ENCODE assay signal across 1 cellular context in the genomic region with DNA sequence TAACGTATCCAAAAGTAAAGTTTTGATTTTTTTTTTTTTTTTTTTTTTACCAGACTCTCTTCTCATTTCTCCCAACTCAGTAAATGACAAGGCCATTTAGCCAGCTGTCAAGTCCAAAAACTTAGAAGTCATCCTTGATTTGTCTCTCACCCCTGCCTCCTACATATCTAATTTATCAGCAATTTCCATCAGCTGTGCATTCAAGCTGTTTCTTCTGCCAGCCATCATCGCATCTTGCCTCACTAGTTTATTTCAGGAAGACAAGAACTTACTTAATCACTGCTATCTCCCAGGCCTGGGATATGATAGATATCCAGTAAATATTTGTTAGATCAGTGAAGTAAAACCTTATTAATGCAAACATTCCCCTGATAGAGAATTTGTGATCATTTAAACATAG.
A peak's percentile ranks its signal among the peaks of the same experiment; 100 is the strongest.
TF ChIP-seq lines count a peak whose summit lies in the region.

No MANE protein-coding gene starts in this region.

TF ChIP-seq in K562, 482 proteins besides CTCF, POLR2A, EP300 and RAD21 (continued from another document and continues in another):
- TF ChIP-seq, protein P1, sequence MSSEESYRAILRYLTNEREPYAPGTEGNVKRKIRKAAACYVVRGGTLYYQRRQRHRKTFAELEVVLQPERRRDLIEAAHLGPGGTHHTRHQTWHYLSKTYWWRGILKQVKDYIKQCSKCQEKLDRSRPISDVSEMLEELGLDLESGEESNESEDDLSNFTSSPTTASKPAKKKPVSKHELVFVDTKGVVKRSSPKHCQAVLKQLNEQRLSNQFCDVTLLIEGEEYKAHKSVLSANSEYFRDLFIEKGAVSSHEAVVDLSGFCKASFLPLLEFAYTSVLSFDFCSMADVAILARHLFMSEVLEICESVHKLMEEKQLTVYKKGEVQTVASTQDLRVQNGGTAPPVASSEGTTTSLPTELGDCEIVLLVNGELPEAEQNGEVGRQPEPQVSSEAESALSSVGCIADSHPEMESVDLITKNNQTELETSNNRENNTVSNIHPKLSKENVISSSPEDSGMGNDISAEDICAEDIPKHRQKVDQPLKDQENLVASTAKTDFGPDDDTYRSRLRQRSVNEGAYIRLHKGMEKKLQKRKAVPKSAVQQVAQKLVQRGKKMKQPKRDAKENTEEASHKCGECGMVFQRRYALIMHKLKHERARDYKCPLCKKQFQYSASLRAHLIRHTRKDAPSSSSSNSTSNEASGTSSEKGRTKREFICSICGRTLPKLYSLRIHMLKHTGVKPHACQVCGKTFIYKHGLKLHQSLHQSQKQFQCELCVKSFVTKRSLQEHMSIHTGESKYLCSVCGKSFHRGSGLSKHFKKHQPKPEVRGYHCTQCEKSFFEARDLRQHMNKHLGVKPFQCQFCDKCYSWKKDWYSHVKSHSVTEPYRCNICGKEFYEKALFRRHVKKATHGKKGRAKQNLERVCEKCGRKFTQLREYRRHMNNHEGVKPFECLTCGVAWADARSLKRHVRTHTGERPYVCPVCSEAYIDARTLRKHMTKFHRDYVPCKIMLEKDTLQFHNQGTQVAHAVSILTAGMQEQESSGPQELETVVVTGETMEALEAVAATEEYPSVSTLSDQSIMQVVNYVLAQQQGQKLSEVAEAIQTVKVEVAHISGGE (CRISPR knock-in tag; IDR thresholded peaks at IDR 0.05), result no peak
- TF ChIP-seq SMARCA4 (IDR thresholded peaks at IDR 0.05) (no peak), ZEB2 (IDR thresholded peaks at IDR 0.05) (no peak), L3MBTL2 (IDR thresholded peaks at IDR 0.05) (no peak), NFXL1 (CRISPR knock-in tag; IDR thresholded peaks at IDR 0.05) (no peak), NFE2 (IDR thresholded peaks at IDR 0.05; ENCODE audit: low read depth) (peak; percentile 55; the same call in 1 of the 2 replicates), FOXP1 (CRISPR knock-in tag; IDR thresholded peaks at IDR 0.05) (no peak), HNRNPUL1 (IDR thresholded peaks at IDR 0.05; ENCODE audit: low read length) (no peak), TAL1 (IDR thresholded peaks at IDR 0.05) (peak; percentile 23; the same call in 1 of the 2 replicates), HNRNPL (IDR thresholded peaks at IDR 0.05; ENCODE audit: low read depth, low read length) (no peak), ARID2 (IDR thresholded peaks at IDR 0.05) (no peak), LCOR (CRISPR knock-in tag; IDR thresholded peaks at IDR 0.05) (no peak), NCOA4 (IDR thresholded peaks at IDR 0.05; ENCODE audit: partially characterized antibody) (no peak), ZNF121 (CRISPR knock-in tag; conservative IDR thresholded peaks at IDR 0.05) (no peak), SMARCA5 (IDR thresholded peaks at IDR 0.05) (no peak), NR2C1 (IDR thresholded peaks at IDR 0.05) (no peak), NR2C1 (tag; IDR thresholded peaks at IDR 0.05) (no peak), POLR2B (IDR thresholded peaks at IDR 0.05; ENCODE audit: low read depth, partially characterized antibody) (no peak), SMARCB1 (IDR thresholded peaks at IDR 0.05; ENCODE audit: insufficient read length, low read depth) (no peak), NCOA6 (IDR thresholded peaks at IDR 0.05) (no peak), SPI1 (IDR thresholded peaks at IDR 0.05; ENCODE audit: borderline replicate concordance, low read depth, low read length) (no peak), C11orf30 (IDR thresholded peaks at IDR 0.05; ENCODE audit: low read depth) (peak; percentile 38), ELF4 (CRISPR knock-in tag; IDR thresholded peaks at IDR 0.05) (no peak), ZNF324 (CRISPR knock-in tag; IDR thresholded peaks at IDR 0.05) (no peak), ASH1L (IDR thresholded peaks at IDR 0.05; ENCODE audit: borderline replicate concordance, low read depth, partially characterized antibody) (no peak), ZNF239 (CRISPR knock-in tag; IDR thresholded peaks at IDR 0.05) (no peak), NR1H2 (CRISPR knock-in tag; IDR thresholded peaks at IDR 0.05) (no peak), MED1 (CRISPR knock-in tag; IDR thresholded peaks at IDR 0.05; ENCODE audit: borderline replicate concordance) (no peak), YBX1 (IDR thresholded peaks at IDR 0.05) (no peak)
- TF ChIP-seq, protein P2, sequence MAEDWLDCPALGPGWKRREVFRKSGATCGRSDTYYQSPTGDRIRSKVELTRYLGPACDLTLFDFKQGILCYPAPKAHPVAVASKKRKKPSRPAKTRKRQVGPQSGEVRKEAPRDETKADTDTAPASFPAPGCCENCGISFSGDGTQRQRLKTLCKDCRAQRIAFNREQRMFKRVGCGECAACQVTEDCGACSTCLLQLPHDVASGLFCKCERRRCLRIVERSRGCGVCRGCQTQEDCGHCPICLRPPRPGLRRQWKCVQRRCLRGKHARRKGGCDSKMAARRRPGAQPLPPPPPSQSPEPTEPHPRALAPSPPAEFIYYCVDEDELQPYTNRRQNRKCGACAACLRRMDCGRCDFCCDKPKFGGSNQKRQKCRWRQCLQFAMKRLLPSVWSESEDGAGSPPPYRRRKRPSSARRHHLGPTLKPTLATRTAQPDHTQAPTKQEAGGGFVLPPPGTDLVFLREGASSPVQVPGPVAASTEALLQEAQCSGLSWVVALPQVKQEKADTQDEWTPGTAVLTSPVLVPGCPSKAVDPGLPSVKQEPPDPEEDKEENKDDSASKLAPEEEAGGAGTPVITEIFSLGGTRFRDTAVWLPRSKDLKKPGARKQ (CRISPR knock-in tag; IDR thresholded peaks at IDR 0.05), result no peak
- TF ChIP-seq, protein P3, sequence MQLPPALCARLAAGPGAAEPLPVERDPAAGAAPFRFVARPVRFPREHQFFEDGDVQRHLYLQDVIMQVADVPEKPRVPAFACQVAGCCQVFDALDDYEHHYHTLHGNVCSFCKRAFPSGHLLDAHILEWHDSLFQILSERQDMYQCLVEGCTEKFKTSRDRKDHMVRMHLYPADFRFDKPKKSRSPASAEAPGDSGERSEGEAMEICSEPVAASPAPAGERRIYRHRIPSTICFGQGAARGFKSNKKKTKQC (CRISPR knock-in tag; IDR thresholded peaks at IDR 0.05), result no peak
- TF ChIP-seq, protein P4, sequence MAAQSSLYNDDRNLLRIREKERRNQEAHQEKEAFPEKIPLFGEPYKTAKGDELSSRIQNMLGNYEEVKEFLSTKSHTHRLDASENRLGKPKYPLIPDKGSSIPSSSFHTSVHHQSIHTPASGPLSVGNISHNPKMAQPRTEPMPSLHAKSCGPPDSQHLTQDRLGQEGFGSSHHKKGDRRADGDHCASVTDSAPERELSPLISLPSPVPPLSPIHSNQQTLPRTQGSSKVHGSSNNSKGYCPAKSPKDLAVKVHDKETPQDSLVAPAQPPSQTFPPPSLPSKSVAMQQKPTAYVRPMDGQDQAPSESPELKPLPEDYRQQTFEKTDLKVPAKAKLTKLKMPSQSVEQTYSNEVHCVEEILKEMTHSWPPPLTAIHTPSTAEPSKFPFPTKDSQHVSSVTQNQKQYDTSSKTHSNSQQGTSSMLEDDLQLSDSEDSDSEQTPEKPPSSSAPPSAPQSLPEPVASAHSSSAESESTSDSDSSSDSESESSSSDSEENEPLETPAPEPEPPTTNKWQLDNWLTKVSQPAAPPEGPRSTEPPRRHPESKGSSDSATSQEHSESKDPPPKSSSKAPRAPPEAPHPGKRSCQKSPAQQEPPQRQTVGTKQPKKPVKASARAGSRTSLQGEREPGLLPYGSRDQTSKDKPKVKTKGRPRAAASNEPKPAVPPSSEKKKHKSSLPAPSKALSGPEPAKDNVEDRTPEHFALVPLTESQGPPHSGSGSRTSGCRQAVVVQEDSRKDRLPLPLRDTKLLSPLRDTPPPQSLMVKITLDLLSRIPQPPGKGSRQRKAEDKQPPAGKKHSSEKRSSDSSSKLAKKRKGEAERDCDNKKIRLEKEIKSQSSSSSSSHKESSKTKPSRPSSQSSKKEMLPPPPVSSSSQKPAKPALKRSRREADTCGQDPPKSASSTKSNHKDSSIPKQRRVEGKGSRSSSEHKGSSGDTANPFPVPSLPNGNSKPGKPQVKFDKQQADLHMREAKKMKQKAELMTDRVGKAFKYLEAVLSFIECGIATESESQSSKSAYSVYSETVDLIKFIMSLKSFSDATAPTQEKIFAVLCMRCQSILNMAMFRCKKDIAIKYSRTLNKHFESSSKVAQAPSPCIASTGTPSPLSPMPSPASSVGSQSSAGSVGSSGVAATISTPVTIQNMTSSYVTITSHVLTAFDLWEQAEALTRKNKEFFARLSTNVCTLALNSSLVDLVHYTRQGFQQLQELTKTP (IDR thresholded peaks at IDR 0.05; ENCODE audit: low read depth in 1 of 2, partially characterized antibody in 2 of 2), result no peak
- TF ChIP-seq, protein P5, sequence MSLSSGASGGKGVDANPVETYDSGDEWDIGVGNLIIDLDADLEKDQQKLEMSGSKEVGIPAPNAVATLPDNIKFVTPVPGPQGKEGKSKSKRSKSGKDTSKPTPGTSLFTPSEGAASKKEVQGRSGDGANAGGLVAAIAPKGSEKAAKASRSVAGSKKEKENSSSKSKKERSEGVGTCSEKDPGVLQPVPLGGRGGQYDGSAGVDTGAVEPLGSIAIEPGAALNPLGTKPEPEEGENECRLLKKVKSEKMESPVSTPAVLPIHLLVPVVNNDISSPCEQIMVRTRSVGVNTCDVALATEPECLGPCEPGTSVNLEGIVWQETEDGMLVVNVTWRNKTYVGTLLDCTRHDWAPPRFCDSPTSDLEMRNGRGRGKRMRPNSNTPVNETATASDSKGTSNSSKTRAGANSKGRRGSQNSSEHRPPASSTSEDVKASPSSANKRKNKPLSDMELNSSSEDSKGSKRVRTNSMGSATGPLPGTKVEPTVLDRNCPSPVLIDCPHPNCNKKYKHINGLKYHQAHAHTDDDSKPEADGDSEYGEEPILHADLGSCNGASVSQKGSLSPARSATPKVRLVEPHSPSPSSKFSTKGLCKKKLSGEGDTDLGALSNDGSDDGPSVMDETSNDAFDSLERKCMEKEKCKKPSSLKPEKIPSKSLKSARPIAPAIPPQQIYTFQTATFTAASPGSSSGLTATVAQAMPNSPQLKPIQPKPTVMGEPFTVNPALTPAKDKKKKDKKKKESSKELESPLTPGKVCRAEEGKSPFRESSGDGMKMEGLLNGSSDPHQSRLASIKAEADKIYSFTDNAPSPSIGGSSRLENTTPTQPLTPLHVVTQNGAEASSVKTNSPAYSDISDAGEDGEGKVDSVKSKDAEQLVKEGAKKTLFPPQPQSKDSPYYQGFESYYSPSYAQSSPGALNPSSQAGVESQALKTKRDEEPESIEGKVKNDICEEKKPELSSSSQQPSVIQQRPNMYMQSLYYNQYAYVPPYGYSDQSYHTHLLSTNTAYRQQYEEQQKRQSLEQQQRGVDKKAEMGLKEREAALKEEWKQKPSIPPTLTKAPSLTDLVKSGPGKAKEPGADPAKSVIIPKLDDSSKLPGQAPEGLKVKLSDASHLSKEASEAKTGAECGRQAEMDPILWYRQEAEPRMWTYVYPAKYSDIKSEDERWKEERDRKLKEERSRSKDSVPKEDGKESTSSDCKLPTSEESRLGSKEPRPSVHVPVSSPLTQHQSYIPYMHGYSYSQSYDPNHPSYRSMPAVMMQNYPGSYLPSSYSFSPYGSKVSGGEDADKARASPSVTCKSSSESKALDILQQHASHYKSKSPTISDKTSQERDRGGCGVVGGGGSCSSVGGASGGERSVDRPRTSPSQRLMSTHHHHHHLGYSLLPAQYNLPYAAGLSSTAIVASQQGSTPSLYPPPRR (CRISPR knock-in tag; IDR thresholded peaks at IDR 0.05; ENCODE audit: borderline replicate concordance), result no peak
- TF ChIP-seq, protein P6, sequence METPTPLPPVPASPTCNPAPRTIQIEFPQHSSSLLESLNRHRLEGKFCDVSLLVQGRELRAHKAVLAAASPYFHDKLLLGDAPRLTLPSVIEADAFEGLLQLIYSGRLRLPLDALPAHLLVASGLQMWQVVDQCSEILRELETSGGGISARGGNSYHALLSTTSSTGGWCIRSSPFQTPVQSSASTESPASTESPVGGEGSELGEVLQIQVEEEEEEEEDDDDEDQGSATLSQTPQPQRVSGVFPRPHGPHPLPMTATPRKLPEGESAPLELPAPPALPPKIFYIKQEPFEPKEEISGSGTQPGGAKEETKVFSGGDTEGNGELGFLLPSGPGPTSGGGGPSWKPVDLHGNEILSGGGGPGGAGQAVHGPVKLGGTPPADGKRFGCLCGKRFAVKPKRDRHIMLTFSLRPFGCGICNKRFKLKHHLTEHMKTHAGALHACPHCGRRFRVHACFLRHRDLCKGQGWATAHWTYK (CRISPR knock-in tag; IDR thresholded peaks at IDR 0.05), result no peak
- TF ChIP-seq, protein P7, sequence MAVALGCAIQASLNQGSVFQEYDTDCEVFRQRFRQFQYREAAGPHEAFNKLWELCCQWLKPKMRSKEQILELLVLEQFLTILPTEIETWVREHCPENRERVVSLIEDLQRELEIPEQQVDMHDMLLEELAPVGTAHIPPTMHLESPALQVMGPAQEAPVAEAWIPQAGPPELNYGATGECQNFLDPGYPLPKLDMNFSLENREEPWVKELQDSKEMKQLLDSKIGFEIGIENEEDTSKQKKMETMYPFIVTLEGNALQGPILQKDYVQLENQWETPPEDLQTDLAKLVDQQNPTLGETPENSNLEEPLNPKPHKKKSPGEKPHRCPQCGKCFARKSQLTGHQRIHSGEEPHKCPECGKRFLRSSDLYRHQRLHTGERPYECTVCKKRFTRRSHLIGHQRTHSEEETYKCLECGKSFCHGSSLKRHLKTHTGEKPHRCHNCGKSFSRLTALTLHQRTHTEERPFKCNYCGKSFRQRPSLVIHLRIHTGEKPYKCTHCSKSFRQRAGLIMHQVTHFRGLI (CRISPR knock-in tag; IDR thresholded peaks at IDR 0.05), result no peak
- TF ChIP-seq, protein P8, sequence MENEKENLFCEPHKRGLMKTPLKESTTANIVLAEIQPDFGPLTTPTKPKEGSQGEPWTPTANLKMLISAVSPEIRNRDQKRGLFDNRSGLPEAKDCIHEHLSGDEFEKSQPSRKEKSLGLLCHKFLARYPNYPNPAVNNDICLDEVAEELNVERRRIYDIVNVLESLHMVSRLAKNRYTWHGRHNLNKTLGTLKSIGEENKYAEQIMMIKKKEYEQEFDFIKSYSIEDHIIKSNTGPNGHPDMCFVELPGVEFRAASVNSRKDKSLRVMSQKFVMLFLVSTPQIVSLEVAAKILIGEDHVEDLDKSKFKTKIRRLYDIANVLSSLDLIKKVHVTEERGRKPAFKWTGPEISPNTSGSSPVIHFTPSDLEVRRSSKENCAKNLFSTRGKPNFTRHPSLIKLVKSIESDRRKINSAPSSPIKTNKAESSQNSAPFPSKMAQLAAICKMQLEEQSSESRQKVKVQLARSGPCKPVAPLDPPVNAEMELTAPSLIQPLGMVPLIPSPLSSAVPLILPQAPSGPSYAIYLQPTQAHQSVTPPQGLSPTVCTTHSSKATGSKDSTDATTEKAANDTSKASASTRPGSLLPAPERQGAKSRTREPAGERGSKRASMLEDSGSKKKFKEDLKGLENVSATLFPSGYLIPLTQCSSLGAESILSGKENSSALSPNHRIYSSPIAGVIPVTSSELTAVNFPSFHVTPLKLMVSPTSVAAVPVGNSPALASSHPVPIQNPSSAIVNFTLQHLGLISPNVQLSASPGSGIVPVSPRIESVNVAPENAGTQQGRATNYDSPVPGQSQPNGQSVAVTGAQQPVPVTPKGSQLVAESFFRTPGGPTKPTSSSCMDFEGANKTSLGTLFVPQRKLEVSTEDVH (IDR thresholded peaks at IDR 0.05; ENCODE audit: low read depth, partially characterized antibody), result no peak
- TF ChIP-seq, protein P9, sequence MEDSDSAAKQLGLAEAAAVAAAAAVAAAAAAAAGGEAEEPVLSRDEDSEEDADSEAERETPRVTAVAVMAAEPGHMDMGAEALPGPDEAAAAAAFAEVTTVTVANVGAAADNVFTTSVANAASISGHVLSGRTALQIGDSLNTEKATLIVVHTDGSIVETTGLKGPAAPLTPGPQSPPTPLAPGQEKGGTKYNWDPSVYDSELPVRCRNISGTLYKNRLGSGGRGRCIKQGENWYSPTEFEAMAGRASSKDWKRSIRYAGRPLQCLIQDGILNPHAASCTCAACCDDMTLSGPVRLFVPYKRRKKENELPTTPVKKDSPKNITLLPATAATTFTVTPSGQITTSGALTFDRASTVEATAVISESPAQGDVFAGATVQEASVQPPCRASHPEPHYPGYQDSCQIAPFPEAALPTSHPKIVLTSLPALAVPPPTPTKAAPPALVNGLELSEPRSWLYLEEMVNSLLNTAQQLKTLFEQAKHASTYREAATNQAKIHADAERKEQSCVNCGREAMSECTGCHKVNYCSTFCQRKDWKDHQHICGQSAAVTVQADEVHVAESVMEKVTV (CRISPR knock-in tag; IDR thresholded peaks at IDR 0.05), result no peak
